ENCODE assay signal across 13 cellular contexts in the genomic region with DNA sequence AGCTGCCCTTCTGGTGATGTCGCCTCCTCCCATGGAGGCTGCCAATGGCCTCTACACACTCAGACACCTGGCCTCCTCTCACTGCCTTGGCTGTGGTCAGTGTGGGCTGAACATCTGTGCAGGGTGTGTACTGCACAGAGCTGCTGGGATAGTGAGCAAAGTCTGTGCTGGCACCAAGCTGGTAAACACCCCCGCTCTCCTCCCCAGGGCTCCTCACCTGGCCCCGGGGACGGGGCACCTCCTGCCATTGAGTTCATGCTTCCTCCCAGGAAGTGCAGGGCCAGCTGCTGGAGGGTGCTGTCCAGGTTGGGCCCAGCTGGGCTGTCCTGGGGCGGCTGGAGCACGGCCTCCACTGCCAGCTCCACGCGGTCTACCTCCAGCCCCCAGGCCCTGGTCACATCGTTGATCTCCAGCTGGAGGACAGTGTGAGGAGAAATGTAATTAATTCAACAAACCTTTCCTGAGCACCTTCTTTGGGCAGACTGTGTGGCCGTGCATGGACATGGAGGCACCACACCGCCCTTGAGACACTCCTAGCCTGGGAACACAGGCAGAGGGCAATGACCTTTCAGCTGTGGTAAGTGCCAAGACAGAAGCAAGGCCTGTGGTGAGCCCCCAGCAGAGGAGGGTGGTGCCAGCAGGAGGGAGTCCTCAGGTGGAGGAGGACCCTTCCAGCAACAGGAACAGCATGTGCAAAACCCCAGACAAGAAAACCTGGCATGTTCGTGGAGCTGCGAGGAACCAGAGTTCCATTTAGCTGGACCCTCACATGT. TPM values are rescaled to one million over a fixed set of nuclear protein-coding genes. Genes with fewer than 3 reads are reported as not detected.
DNase-seq lines count a peak whose midpoint lies in the region; ATAC-seq, FAIRE-seq and TF ChIP-seq lines count a peak whose summit lies in the region.
"Had no signal": no experiment of that assay in that cellular context is flagged by ENCODE, and none has a peak within 500 bp of the region (broad histone marks: within the 10 kb centered on the region; RNA-seq: fewer than 3 reads in every experiment).

No MANE protein-coding gene starts in this region.

- no peak for TF ChIP-seq CTCF in kidney (IDR thresholded peaks at IDR 0.05; ENCODE audit: borderline replicate concordance, extremely low read depth, insufficient read depth)
- no peak for TF ChIP-seq CTCF in upper lobe of left lung (IDR thresholded peaks at IDR 0.05)
- TF ChIP-seq CTCF in natural killer cell (IDR thresholded peaks at IDR 0.05), result no peak

- intact Hi-C loops in kidney (cut with DNase I) (loop anchor here (10.0 kb wide), 1 partner anchor 60 kb away; no protein-coding TSS in a partner anchor), natural killer cell (cut with micrococcal nuclease) (no loop called here)

- CTCF ChIA-PET in activated CD8-positive, alpha-beta T cell treated with anti-CD3 and anti-CD28 coated beads, Interleukin-2, amount 10 ng/mL, durations not matched to agents 7 days and 5 days (lab: Charles Lee), result interaction anchor here (1.8 to 4.4 kb wide), 2 partner anchors 12 kb away, joined by 10 to 39 read pairs; no protein-coding TSS in a partner anchor

- no peak for DNase-seq in activated naive CD8-positive, alpha-beta T cell treated with anti-CD3 and anti-CD28 coated beads for 36 hours
- DNase-seq in activated CD8-positive, alpha-beta T cell treated with anti-CD3 and anti-CD28 coated beads, Interleukin-2, amount 10 ng/mL, durations not matched to agents 7 days and 5 days, result no peak
- DNase-seq in kidney (peak; percentile 50), upper lobe of left lung (peak in 1 of 2 donors; percentile 54), COR-L47 (lab: John Stamatoyannopoulos, UW) (no peak), HuH-7.5 (ENCODE audit: low spot score) (no peak), natural killer cell (no peak)
- DNase-seq: amygdala had no signal

- H3K27ac Mint-ChIP-seq in activated naive CD8-positive, alpha-beta T cell, result peak overlapping the region; percentile 41
- no peak overlapping the region for H3K27ac Mint-ChIP-seq in activated naive CD8-positive, alpha-beta T cell treated with anti-CD3 and anti-CD28 coated beads for 36 hours
- H3K27ac Mint-ChIP-seq in activated CD8-positive, alpha-beta T cell treated with anti-CD3 and anti-CD28 coated beads, Interleukin-2, amount 10 ng/mL, durations not matched to agents 7 days and 5 days, result peak overlapping the region; percentile 56
- H3K27ac Mint-ChIP-seq in natural killer cell, result peak overlapping the region in 1 of 2 donors; percentile 36
- H3K27ac Mint-ChIP-seq: WTC11 had no signal

- no peak overlapping the region for H3K4me3 Mint-ChIP-seq in activated naive CD8-positive, alpha-beta T cell
- no peak overlapping the region for H3K4me3 Mint-ChIP-seq in activated naive CD8-positive, alpha-beta T cell treated with anti-CD3 and anti-CD28 coated beads for 36 hours
- H3K4me3 Mint-ChIP-seq in activated CD8-positive, alpha-beta T cell treated with anti-CD3 and anti-CD28 coated beads, Interleukin-2, amount 10 ng/mL, durations not matched to agents 7 days and 5 days, result no peak overlapping the region
- H3K4me3 Mint-ChIP-seq in natural killer cell, result no peak overlapping the region
- H3K4me3 Mint-ChIP-seq: WTC11 had no signal

- H3K9me3 ChIP-seq in kidney (ENCODE audit: control insufficient read depth in 1 of 2, low read length in 2 of 2) (no peaks in the 10 kb centered on the region), upper lobe of left lung (no peaks in the 10 kb centered on the region)
- H3K9me3 ChIP-seq: BE2C had no signal

- peaks cover 14 to 37% of the 10 kb centered on the region in 2 donors for H3K4me1 ChIP-seq in kidney (ENCODE audit: control insufficient read depth in 1 of 2, insufficient read depth in 1 of 2, low read depth in 1 of 2, low read length in 2 of 2)
- peaks cover 79 to 92% (median 90%) of the 10 kb centered on the region in 4 donors for H3K4me1 ChIP-seq in upper lobe of left lung

- POLR2A ChIA-PET in activated CD8-positive, alpha-beta T cell treated with anti-CD3 and anti-CD28 coated beads, Interleukin-2, amount 10 ng/mL, durations not matched to agents 7 days and 5 days (lab: Charles Lee), result interaction anchor here (1.0 to 2.3 kb wide), 5 partner anchors 9 to 22 kb away, joined by 3 to 7 read pairs (median 4); partner anchors contain the start of gene PML

- H3K9me3 Mint-ChIP-seq in activated naive CD8-positive, alpha-beta T cell (ENCODE audit: low read depth), result no peaks in the 10 kb centered on the region
- H3K9me3 Mint-ChIP-seq in activated naive CD8-positive, alpha-beta T cell treated with anti-CD3 and anti-CD28 coated beads for 36 hours, result no peaks in the 10 kb centered on the region
- no peaks in the 10 kb centered on the region for H3K9me3 Mint-ChIP-seq in activated CD8-positive, alpha-beta T cell treated with anti-CD3 and anti-CD28 coated beads, Interleukin-2, amount 10 ng/mL, durations not matched to agents 7 days and 5 days (ENCODE audit: insufficient read depth)
- no peaks in the 10 kb centered on the region for H3K9me3 Mint-ChIP-seq in natural killer cell
- H3K9me3 Mint-ChIP-seq: WTC11 had no signal

- no peaks in the 10 kb centered on the region for H3K27me3 ChIP-seq in upper lobe of left lung
- H3K27me3 ChIP-seq: BE2C had no signal

- H3K36me3 Mint-ChIP-seq in activated naive CD8-positive, alpha-beta T cell, result peaks cover 6% of the 10 kb centered on the region
- peaks cover 2% of the 10 kb centered on the region for H3K36me3 Mint-ChIP-seq in activated naive CD8-positive, alpha-beta T cell treated with anti-CD3 and anti-CD28 coated beads for 36 hours
- peaks cover 6% of the 10 kb centered on the region for H3K36me3 Mint-ChIP-seq in activated CD8-positive, alpha-beta T cell treated with anti-CD3 and anti-CD28 coated beads, Interleukin-2, amount 10 ng/mL, durations not matched to agents 7 days and 5 days (ENCODE audit: low read depth)
- no peaks in the 10 kb centered on the region for H3K36me3 Mint-ChIP-seq in natural killer cell
- H3K36me3 Mint-ChIP-seq: WTC11 had no signal

- peak; percentile 25 for ATAC-seq in activated CD8-positive, alpha-beta T cell treated with anti-CD3 and anti-CD28 coated beads, Interleukin-2, amount 10 ng/mL, durations not matched to agents 7 days and 5 days
- no peak for ATAC-seq in upper lobe of left lung (ENCODE audit: low FRiP score in 2 of 2)
- ATAC-seq in natural killer cell, result no peak
- ATAC-seq: esophagus mucosa had no signal

- FAIRE-seq in kidney (lab: Jason Lieb, UNC), result no peak

- H3K27ac ChIP-seq in kidney (ENCODE audit: low read depth in 2 of 2, low read length in 2 of 2) (no peak overlapping the region), upper lobe of left lung (peak overlapping the region; percentile 93 to 99 (median 96))

- TF ChIP-seq EP300 in upper lobe of left lung (IDR thresholded peaks at IDR 0.05), result no peak

- no peaks in the 10 kb centered on the region for H3K27me3 Mint-ChIP-seq in activated naive CD8-positive, alpha-beta T cell
- H3K27me3 Mint-ChIP-seq in activated naive CD8-positive, alpha-beta T cell treated with anti-CD3 and anti-CD28 coated beads for 36 hours, result no peaks in the 10 kb centered on the region
- no peaks in the 10 kb centered on the region for H3K27me3 Mint-ChIP-seq in activated CD8-positive, alpha-beta T cell treated with anti-CD3 and anti-CD28 coated beads, Interleukin-2, amount 10 ng/mL, durations not matched to agents 7 days and 5 days (ENCODE audit: low read depth)
- peaks cover 0 to 2% of the 10 kb centered on the region in 2 donors for H3K27me3 Mint-ChIP-seq in natural killer cell (ENCODE audit: low read depth in 2 of 2)

- peaks cover 52% of the 10 kb centered on the region for H3K4me1 Mint-ChIP-seq in activated naive CD8-positive, alpha-beta T cell (ENCODE audit: low read depth)
- peaks cover 30% of the 10 kb centered on the region for H3K4me1 Mint-ChIP-seq in activated naive CD8-positive, alpha-beta T cell treated with anti-CD3 and anti-CD28 coated beads for 36 hours
- H3K4me1 Mint-ChIP-seq in activated CD8-positive, alpha-beta T cell treated with anti-CD3 and anti-CD28 coated beads, Interleukin-2, amount 10 ng/mL, durations not matched to agents 7 days and 5 days (ENCODE audit: low read depth), result peaks cover 59% of the 10 kb centered on the region
- peaks cover 0 to 13% of the 10 kb centered on the region in 2 donors for H3K4me1 Mint-ChIP-seq in natural killer cell
- H3K4me1 Mint-ChIP-seq: WTC11 had no signal

- H3K4me3 ChIP-seq in kidney (ENCODE audit: low read length in 2 of 2) (no peak overlapping the region), upper lobe of left lung (no peak overlapping the region)
- H3K4me3 ChIP-seq: lung had no signal

- TF ChIP-seq POLR2A in upper lobe of left lung (IDR thresholded peaks at IDR 0.05), result no peak

- 82% methylated on average over 7 to 11 of the region's 13 CpGs for WGBS in upper lobe of left lung, 2 donors

- no peak overlapping the region for H3K9ac ChIP-seq in kidney (ENCODE audit: low read length in 2 of 2)

- no peaks in the 10 kb centered on the region for H3K36me3 ChIP-seq in kidney (ENCODE audit: control insufficient read depth in 1 of 2, insufficient read depth in 2 of 2, low read length in 2 of 2)
- peaks cover 0 to 17% (median 3%) of the 10 kb centered on the region in 4 donors for H3K36me3 ChIP-seq in upper lobe of left lung
- H3K36me3 ChIP-seq: BE2C had no signal

RNA-seq across cellular contexts. Expression of gene STOML1, which starts 6.8 kb away (rescaled TPM):
- total RNA-seq in activated naive CD8-positive, alpha-beta T cell treated with anti-CD3 and anti-CD28 coated beads for 36 hours, result 10 to 100 TPM in 1 of 2 experiments, 1 to 10 TPM in 1; 8.3 to 10.6 TPM
- 10 to 100 TPM; 10.8 to 10.9 TPM for total RNA-seq in activated CD8-positive, alpha-beta T cell treated with anti-CD3 and anti-CD28 coated beads, Interleukin-2, amount 10 ng/mL, durations not matched to agents 7 days and 5 days
- total RNA-seq in kidney, result 22.2 TPM
- polyA plus RNA-seq in kidney (ENCODE audit: insufficient read depth, low read depth, low replicate concordance), result 15.0 TPM
- 10 to 100 TPM; 12.2 to 23.3 (median 18.3) TPM for total RNA-seq in upper lobe of left lung
- 1 to 10 TPM; 5.6 to 8.2 (median 7.0) TPM for total RNA-seq in natural killer cell

RNA-seq across cellular contexts. Expression of gene PML, which starts 9.2 kb away (rescaled TPM):
- 10 to 100 TPM; 53.4 to 54.3 TPM for total RNA-seq in activated naive CD8-positive, alpha-beta T cell treated with anti-CD3 and anti-CD28 coated beads for 36 hours
- 100 to 1,000 TPM; 108 to 115 TPM for total RNA-seq in activated CD8-positive, alpha-beta T cell treated with anti-CD3 and anti-CD28 coated beads, Interleukin-2, amount 10 ng/mL, durations not matched to agents 7 days and 5 days
- total RNA-seq in kidney, result 82.9 TPM
- polyA plus RNA-seq in kidney (ENCODE audit: insufficient read depth, low read depth, low replicate concordance), result 19.6 TPM
- total RNA-seq in upper lobe of left lung, result 100 to 1,000 TPM in 2 of 6 donors, 10 to 100 TPM in 4; 63.1 to 247 (median 92.9) TPM
- total RNA-seq in natural killer cell, result 10 to 100 TPM; 65.8 to 68.7 (median 67.6) TPM

RNA-seq across cellular contexts. Expression of gene LOXL1, which starts 59.0 kb away (rescaled TPM):
- 1 to 10 TPM; 2.1 to 2.4 TPM for total RNA-seq in activated naive CD8-positive, alpha-beta T cell treated with anti-CD3 and anti-CD28 coated beads for 36 hours
- total RNA-seq in activated CD8-positive, alpha-beta T cell treated with anti-CD3 and anti-CD28 coated beads, Interleukin-2, amount 10 ng/mL, durations not matched to agents 7 days and 5 days, result 1 to 10 TPM; 5.9 to 8.4 TPM
- total RNA-seq in kidney, result 33.2 TPM
- 35.1 TPM for polyA plus RNA-seq in kidney (ENCODE audit: insufficient read depth, low read depth, low replicate concordance)
- 10 to 100 TPM in 2 of 6 donors, 1 to 10 TPM in 4; 6.0 to 25.9 (median 8.0) TPM for total RNA-seq in upper lobe of left lung
- total RNA-seq in natural killer cell, result 1 to 10 TPM; 1.1 to 1.4 (median 1.3) TPM

Comparison
In these comparisons a context has a peak if more than half of its experiments do, and no peak if none do; other contexts are left out.
1. H3K27ac ChIP-seq: peak in upper lobe of left lung (4 of 4); none in kidney (0 of 2).